ENCODE assay signal across 7 cellular contexts in genomic region chr3:126923895-126924294, GRCh38.
"Had no signal": no experiment of that assay in that cellular context is flagged by ENCODE, and none has a peak within 500 bp of the region (broad histone marks: within the 10 kb centered on the region; RNA-seq: fewer than 3 reads in every experiment).

No MANE protein-coding gene starts in this region.

- H3K36me3 ChIP-seq: HAP-1 had no signal

- H3K9me3 ChIP-seq: HAP-1 had no signal

- H2AFZ ChIP-seq: GM23248 had no signal

- DNase-seq: GM23248, GOT3, IMR-90, KG1 had no signal

- ATAC-seq: HCT116, K562 had no signal

- H3K9ac ChIP-seq: GM23248 had no signal

- H3K27ac ChIP-seq: GM23248 had no signal

- H3K4me3 ChIP-seq: GM23248, HAP-1, K562 had no signal
